Comparison of ENCODE assay signal across 11 cellular contexts in genomic region chr1:204858381-204858821, GRCh38. TPM values are rescaled to one million over a fixed set of nuclear protein-coding genes. Genes with fewer than 3 reads are reported as not detected.
DNase-seq lines count a peak whose midpoint lies in the region; TF ChIP-seq lines count a peak whose summit lies in the region.
"Had no signal": no experiment of that assay in that cellular context is flagged by ENCODE, and none has a peak within 500 bp of the region (broad histone marks: within the 10 kb centered on the region; RNA-seq: fewer than 3 reads in every experiment).

No MANE protein-coding gene starts in this region.

- peaks cover 54% of the 10 kb centered on the region for H3K4me1 Mint-ChIP-seq in neural progenitor cell
- H3K4me1 Mint-ChIP-seq: CD8-positive, alpha-beta memory T cell; memory B cell had no signal

- no peak overlapping the region for H2AFZ ChIP-seq in neural progenitor cell (replicated peaks)

- no peaks in the 10 kb centered on the region for H3K27me3 ChIP-seq in neural progenitor cell

- TF ChIP-seq CTCF in neural progenitor cell (IDR thresholded peaks at IDR 0.05) = no peak

- no peaks in the 10 kb centered on the region for H3F3A ChIP-seq in neural progenitor cell (ENCODE audit: low read depth)

- H3K4me1 ChIP-seq in neural progenitor cell = peaks cover 6% of the 10 kb centered on the region

- H3K4me3 Mint-ChIP-seq in neural progenitor cell = peak overlapping the region; percentile 39
- H3K4me3 Mint-ChIP-seq: CD8-positive, alpha-beta memory T cell; memory B cell had no signal

- peaks cover 10% of the 10 kb centered on the region for H3K27me3 Mint-ChIP-seq in neural progenitor cell (ENCODE audit: insufficient read depth, low read depth)

- H3K9ac ChIP-seq in neural progenitor cell = no peak overlapping the region

- H3K36me3 Mint-ChIP-seq in neural progenitor cell = no peaks in the 10 kb centered on the region
- H3K36me3 Mint-ChIP-seq: CD8-positive, alpha-beta memory T cell; memory B cell had no signal

- H3K4me2 ChIP-seq in neural progenitor cell = no peak overlapping the region

- no peaks in the 10 kb centered on the region for H3K9me3 ChIP-seq in neural progenitor cell (ENCODE audit: low read depth)

- H4K20me1 ChIP-seq in neural progenitor cell (ENCODE audit: low read depth) = no peaks in the 10 kb centered on the region

- H3K27ac Mint-ChIP-seq in neural progenitor cell = peak overlapping the region; percentile 35
- H3K27ac Mint-ChIP-seq: CD8-positive, alpha-beta memory T cell; memory B cell had no signal

- no peaks in the 10 kb centered on the region for H3K9me3 Mint-ChIP-seq in neural progenitor cell
- H3K9me3 Mint-ChIP-seq: CD8-positive, alpha-beta memory T cell had no signal

- no peak overlapping the region for H3K4me3 ChIP-seq in neural progenitor cell

- no peak overlapping the region for H3K27ac ChIP-seq in neural progenitor cell

- DNase-seq in NCI-H1417 (lab: John Stamatoyannopoulos, UW) (peak; percentile 34 to 77 (median 67)), NCI-H1417 treated with DMSO at 0.1 percent for 48 hours (lab: John Stamatoyannopoulos, UW) (no peak), NCI-H2171 (lab: John Stamatoyannopoulos, UW) (peak; percentile 82), astrocyte of the hippocampus (ENCODE audit: low read depth, low spot score) (peak; percentile 14), neural progenitor cell (ENCODE audit: low spot score) (peak; percentile 70), NCI-H2081 (lab: John Stamatoyannopoulos, UW) (no peak), HT-29 (ENCODE audit: low spot score) (no peak)
- no peak for DNase-seq in activated effector memory CD4-positive, alpha-beta T cell treated with Interleukin-2 at 50 U/mL for 16 hours
- DNase-seq: CD8-positive, alpha-beta memory T cell; NCI-H526 had no signal

- no peaks in the 10 kb centered on the region for H3K36me3 ChIP-seq in neural progenitor cell

- no peaks in the 10 kb centered on the region for H3K79me2 ChIP-seq in neural progenitor cell (ENCODE audit: low read depth)

RNA-seq across cellular contexts. Expression of gene NFASC, which starts 12.3 kb away (rescaled TPM):
- 2.5 and 3.7 TPM in 2 replicates for total RNA-seq in neural progenitor cell (ENCODE audit: low replicate concordance)
- not detected in 2 replicates for total RNA-seq in HT-29 (2014; rRNA removed; shearing (Covaris generic))

Comparison
In these comparisons a context has a peak if more than half of its experiments do, and no peak if none do; other contexts are left out.
1. DNase-seq: peak in NCI-H1417 (3 of 3), NCI-H2171 (single experiment), astrocyte of the hippocampus (single experiment) and neural progenitor cell (single experiment); none in NCI-H1417 treated with DMSO at 0.1 percent for 48 hours (single experiment), NCI-H2081 (0 of 2), activated effector memory CD4-positive, alpha-beta T cell treated with Interleukin-2 at 50 U/mL for 16 hours (single experiment) and HT-29 (single experiment).